Comparison of ENCODE assay signal across 9 cellular contexts in the genomic region with DNA sequence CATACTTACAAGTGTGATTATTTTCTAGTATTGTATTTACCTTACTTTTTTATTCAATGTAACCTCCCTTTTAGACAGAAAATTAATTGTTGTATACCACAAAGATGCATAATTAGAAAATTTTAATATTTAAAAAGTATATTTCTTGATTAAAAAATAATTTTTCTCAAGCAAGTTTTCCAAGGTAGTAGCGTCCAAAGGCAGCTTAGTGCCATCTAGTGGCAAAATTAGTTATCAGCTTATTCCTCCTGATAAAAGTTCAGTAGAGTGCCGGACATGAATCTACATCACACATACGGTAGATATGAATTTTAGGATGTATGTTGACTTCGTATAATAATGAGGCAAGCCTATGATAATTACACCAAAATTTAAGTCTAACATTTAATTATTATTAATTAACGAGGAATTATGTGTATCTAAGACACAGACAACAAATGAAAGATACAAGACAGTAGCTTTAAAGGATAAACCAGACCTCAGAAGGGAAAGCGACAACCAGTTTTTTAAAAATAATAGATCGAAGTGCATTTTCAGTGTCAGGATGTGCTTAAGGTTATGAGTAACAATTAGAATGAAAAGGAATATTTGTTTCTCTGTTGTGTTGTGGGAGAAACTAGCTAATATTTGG.
A peak's percentile ranks its signal among the peaks of the same experiment; 100 is the strongest.
DNase-seq lines count a peak whose midpoint lies in the region; ATAC-seq and TF ChIP-seq lines count a peak whose summit lies in the region.
"Had no signal": no experiment of that assay in that cellular context is flagged by ENCODE, and none has a peak within 500 bp of the region (broad histone marks: within the 10 kb centered on the region; RNA-seq: fewer than 3 reads in every experiment).

No MANE protein-coding gene starts in this region.

- no peaks in the 10 kb centered on the region for H3K4me1 ChIP-seq in breast epithelium

- no peak overlapping the region for H3K27ac Mint-ChIP-seq in activated CD8-positive, alpha-beta T cell treated with anti-CD3 and anti-CD28 coated beads for 36 hours
- no peak overlapping the region for H3K27ac Mint-ChIP-seq in activated CD8-positive, alpha-beta T cell treated with anti-CD3 and anti-CD28 coated beads, Interleukin-2, amount 10 ng/mL, durations not matched to agents 7 days and 5 days
- H3K27ac Mint-ChIP-seq: dendritic cell treated with granulocyte-macrophage colony-stimulating factor and Interleukin-4, amounts not matched to agents 40 ng/mL and 50 ng/mL, for 4 days had no signal

- DNase-seq in activated CD8-positive, alpha-beta T cell treated with anti-CD3 and anti-CD28 coated beads for 36 hours, result no peak
- no peak for DNase-seq in activated CD8-positive, alpha-beta T cell treated with anti-CD3 and anti-CD28 coated beads, Interleukin-2, amount 10 ng/mL, durations not matched to agents 7 days and 5 days
- DNase-seq in NCI-H345 (lab: John Stamatoyannopoulos, UW) (peak; percentile 48), breast epithelium (ENCODE audit: low spot score in 2 of 2) (no peak), lung microvascular endothelial cell (ENCODE audit: low read depth in 2 of 2) (peak; percentile 29 to 52)
- DNase-seq in stimulated activated naive CD8-positive, alpha-beta T cell treated with anti-CD3 and anti-CD28 coated beads, Interleukin-15, Interleukin-2, amounts not matched to agents 100 U/mL and 50 U/mL, for 24 hours, result no peak
- DNase-seq in stimulated activated CD4-positive, alpha-beta T cell treated with anti-CD3 and anti-CD28 coated beads, Interleukin-2, amount 100 ng/mL, for 48 hours, result no peak

- intact Hi-C loops in activated CD8-positive, alpha-beta T cell treated with anti-CD3 and anti-CD28 coated beads for 36 hours (cut with micrococcal nuclease), result loop anchor here (5.0 kb wide), 1 partner anchor 705 kb away; no protein-coding TSS in a partner anchor
- intact Hi-C loops in breast epithelium (cut with DNase I; ENCODE audit: low total_unique reads), result no loop called here

- no peak overlapping the region for H3K27ac ChIP-seq in breast epithelium

- H3K9me3 Mint-ChIP-seq in activated CD8-positive, alpha-beta T cell treated with anti-CD3 and anti-CD28 coated beads for 36 hours, result no peaks in the 10 kb centered on the region
- H3K9me3 Mint-ChIP-seq in activated CD8-positive, alpha-beta T cell treated with anti-CD3 and anti-CD28 coated beads, Interleukin-2, amount 10 ng/mL, durations not matched to agents 7 days and 5 days (ENCODE audit: insufficient read depth), result no peaks in the 10 kb centered on the region
- H3K9me3 Mint-ChIP-seq: dendritic cell treated with granulocyte-macrophage colony-stimulating factor and Interleukin-4, amounts not matched to agents 40 ng/mL and 50 ng/mL, for 4 days had no signal

- POLR2A ChIA-PET in activated CD8-positive, alpha-beta T cell treated with anti-CD3 and anti-CD28 coated beads for 36 hours (lab: Charles Lee), result no interaction called here
- POLR2A ChIA-PET in activated CD8-positive, alpha-beta T cell treated with anti-CD3 and anti-CD28 coated beads, Interleukin-2, amount 10 ng/mL, durations not matched to agents 7 days and 5 days (lab: Charles Lee), result no interaction called here

- no peak overlapping the region for H3K4me3 Mint-ChIP-seq in activated CD8-positive, alpha-beta T cell treated with anti-CD3 and anti-CD28 coated beads for 36 hours
- H3K4me3 Mint-ChIP-seq in activated CD8-positive, alpha-beta T cell treated with anti-CD3 and anti-CD28 coated beads, Interleukin-2, amount 10 ng/mL, durations not matched to agents 7 days and 5 days, result no peak overlapping the region
- H3K4me3 Mint-ChIP-seq: dendritic cell treated with granulocyte-macrophage colony-stimulating factor and Interleukin-4, amounts not matched to agents 40 ng/mL and 50 ng/mL, for 4 days had no signal

- peak; percentile 68 for TF ChIP-seq CTCF in activated CD8-positive, alpha-beta T cell treated with anti-CD3 and anti-CD28 coated beads for 36 hours (IDR thresholded peaks at IDR 0.05)
- peak in 2 of 3 donors; percentile 37 to 39 for TF ChIP-seq CTCF in breast epithelium (IDR thresholded peaks at IDR 0.05)

- CTCF ChIA-PET in activated CD8-positive, alpha-beta T cell treated with anti-CD3 and anti-CD28 coated beads for 36 hours (lab: Charles Lee), result interaction anchor here (0.9 to 1.8 kb wide), 7 partner anchors 8 to 276 kb away, joined by 3 to 7 read pairs (median 4); no protein-coding TSS in a partner anchor
- CTCF ChIA-PET in activated CD8-positive, alpha-beta T cell treated with anti-CD3 and anti-CD28 coated beads, Interleukin-2, amount 10 ng/mL, durations not matched to agents 7 days and 5 days (lab: Charles Lee), result interaction anchor here (1.4 kb wide), 2 partner anchors 41 to 276 kb away, joined by 3 to 4 read pairs; no protein-coding TSS in a partner anchor

- no peaks in the 10 kb centered on the region for H3K36me3 ChIP-seq in breast epithelium

- no peaks in the 10 kb centered on the region for H3K36me3 Mint-ChIP-seq in activated CD8-positive, alpha-beta T cell treated with anti-CD3 and anti-CD28 coated beads for 36 hours (ENCODE audit: low read depth)
- no peaks in the 10 kb centered on the region for H3K36me3 Mint-ChIP-seq in activated CD8-positive, alpha-beta T cell treated with anti-CD3 and anti-CD28 coated beads, Interleukin-2, amount 10 ng/mL, durations not matched to agents 7 days and 5 days (ENCODE audit: low read depth)

- H3K27me3 ChIP-seq in breast epithelium, result peaks cover 0 to 12% of the 10 kb centered on the region in 2 donors

- H3K27me3 Mint-ChIP-seq in activated CD8-positive, alpha-beta T cell treated with anti-CD3 and anti-CD28 coated beads for 36 hours, result no peaks in the 10 kb centered on the region
- no peaks in the 10 kb centered on the region for H3K27me3 Mint-ChIP-seq in activated CD8-positive, alpha-beta T cell treated with anti-CD3 and anti-CD28 coated beads, Interleukin-2, amount 10 ng/mL, durations not matched to agents 7 days and 5 days (ENCODE audit: low read depth)
- H3K27me3 Mint-ChIP-seq: dendritic cell treated with granulocyte-macrophage colony-stimulating factor and Interleukin-4, amounts not matched to agents 40 ng/mL and 50 ng/mL, for 4 days had no signal

- H3K9me3 ChIP-seq in breast epithelium, result no peaks in the 10 kb centered on the region

- TF ChIP-seq POLR2A in breast epithelium (IDR thresholded peaks at IDR 0.05), result no peak

- no peak overlapping the region for H3K4me3 ChIP-seq in breast epithelium

- H3K4me1 Mint-ChIP-seq in activated CD8-positive, alpha-beta T cell treated with anti-CD3 and anti-CD28 coated beads for 36 hours (ENCODE audit: low read depth), result no peaks in the 10 kb centered on the region
- no peaks in the 10 kb centered on the region for H3K4me1 Mint-ChIP-seq in activated CD8-positive, alpha-beta T cell treated with anti-CD3 and anti-CD28 coated beads, Interleukin-2, amount 10 ng/mL, durations not matched to agents 7 days and 5 days (ENCODE audit: low read depth)

- no peak for ATAC-seq in activated CD8-positive, alpha-beta T cell treated with anti-CD3 and anti-CD28 coated beads for 36 hours
- ATAC-seq in activated CD8-positive, alpha-beta T cell treated with anti-CD3 and anti-CD28 coated beads, Interleukin-2, amount 10 ng/mL, durations not matched to agents 7 days and 5 days, result no peak
- ATAC-seq in HG02623 (IDR thresholded peaks at IDR 0.05; ENCODE audit: unreplicated experiment), result peak; percentile 85
- no peak for ATAC-seq in stimulated activated naive CD8-positive, alpha-beta T cell treated with anti-CD3 and anti-CD28 coated beads, Interleukin-15, Interleukin-2, amounts not matched to agents 100 U/mL and 50 U/mL, for 24 hours

Comparison
In these comparisons a context has a peak if more than half of its experiments do, and no peak if none do; other contexts are left out.
1. DNase-seq: peak in NCI-H345 (single experiment) and lung microvascular endothelial cell (2 of 2); none in activated CD8-positive, alpha-beta T cell treated with anti-CD3 and anti-CD28 coated beads for 36 hours (single experiment), activated CD8-positive, alpha-beta T cell treated with anti-CD3 and anti-CD28 coated beads, Interleukin-2, amount 10 ng/mL, durations not matched to agents 7 days and 5 days (single experiment), breast epithelium (0 of 2), stimulated activated naive CD8-positive, alpha-beta T cell treated with anti-CD3 and anti-CD28 coated beads, Interleukin-15, Interleukin-2, amounts not matched to agents 100 U/mL and 50 U/mL, for 24 hours (single experiment) and stimulated activated CD4-positive, alpha-beta T cell treated with anti-CD3 and anti-CD28 coated beads, Interleukin-2, amount 100 ng/mL, for 48 hours (0 of 2).